Comparison of ENCODE assay signal across 8 cellular contexts in the genomic region with DNA sequence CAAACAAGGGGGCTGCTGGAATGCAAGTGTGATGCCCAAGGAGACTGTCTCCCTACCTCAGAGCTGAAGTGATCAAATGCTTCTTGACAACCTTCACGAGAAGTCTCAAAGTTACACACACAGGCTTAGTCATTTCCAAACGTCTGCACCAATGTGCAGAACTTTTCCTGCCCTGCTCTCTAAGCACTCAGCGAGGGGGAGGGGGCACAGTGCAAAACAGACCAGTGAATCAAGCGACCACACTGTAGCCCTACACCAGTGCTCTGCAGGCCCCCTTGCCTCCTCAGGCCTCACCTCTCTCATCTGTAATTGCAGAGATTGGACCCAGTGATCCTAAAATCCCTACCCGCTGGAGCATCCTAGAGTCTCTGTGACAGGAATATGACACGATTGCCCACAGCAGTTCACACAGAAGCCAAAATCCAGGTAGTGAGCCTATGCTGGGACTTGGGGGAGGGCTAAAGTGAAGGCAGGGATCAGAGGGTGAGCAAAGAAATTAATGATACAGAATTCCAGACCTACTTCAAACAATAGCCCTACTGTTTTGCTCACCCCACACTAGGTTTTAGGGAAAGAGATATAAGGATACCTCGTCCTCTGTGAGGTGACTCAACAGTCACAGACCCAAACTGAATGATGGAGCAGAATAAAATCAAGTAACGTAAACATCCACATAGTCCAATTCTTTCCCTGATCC. TPM values are rescaled to one million over a fixed set of nuclear protein-coding genes. Genes with fewer than 3 reads are reported as not detected.
DNase-seq lines count a peak whose midpoint lies in the region; ATAC-seq and TF ChIP-seq lines count a peak whose summit lies in the region.

No MANE protein-coding gene starts in this region.

- H4K20me1 ChIP-seq in Loucy (ENCODE audit: insufficient read depth, low read length, poor library complexity, severe bottlenecking) = no peaks in the 10 kb centered on the region

- H3K4me3 ChIP-seq in Loucy (ENCODE audit: low read length, poor library complexity, severe bottlenecking) (no peak overlapping the region), astrocyte of the spinal cord (ENCODE audit: low read depth, low read length) (no peak overlapping the region)

- TF ChIP-seq CTCF in Loucy (conservative IDR thresholded peaks at IDR 0.05; ENCODE audit: low read length) (no peak), astrocyte of the spinal cord (IDR thresholded peaks at IDR 0.05; ENCODE audit: low read depth, low read length) (no peak), omental fat pad (IDR thresholded peaks at IDR 0.05) (no peak)

- H3K9me2 ChIP-seq in Loucy (replicated peaks; ENCODE audit: low read depth, low read length) = no peaks in the 10 kb centered on the region

- DNase-seq in CD1c-positive myeloid dendritic cell (ENCODE audit: extremely low spot score) (peak; percentile 79), astrocyte of the spinal cord (ENCODE audit: low read depth, low spot score) (peak; percentile 72), omental fat pad (ENCODE audit: low spot score) (no peak), G401 (ENCODE audit: low spot score) (no peak), COR-L47 (lab: John Stamatoyannopoulos, UW) (no peak)
- DNase-seq in effector CD8-positive, alpha-beta T cell (lab: John Stamatoyannopoulos, UW) = no peak

- peaks cover 30% of the 10 kb centered on the region for H3K4me1 ChIP-seq in Loucy (ENCODE audit: insufficient read depth, low read length, poor library complexity, severe bottlenecking)

- no peak overlapping the region for H2AFZ ChIP-seq in Loucy (ENCODE audit: low read length)

- H3F3A ChIP-seq in Loucy (ENCODE audit: low read depth) = no peaks in the 10 kb centered on the region

- peak overlapping the region; percentile 9 for H3K9ac ChIP-seq in Loucy (ENCODE audit: low read depth, low read length, poor library complexity, severe bottlenecking)

- peak overlapping the region; percentile 30 for H3K4me2 ChIP-seq in Loucy (ENCODE audit: low read depth, low read length, poor library complexity, severe bottlenecking)

- in situ Hi-C loops in astrocyte of the spinal cord (cut with HindIII; ENCODE audit: low sequenced_read_pairs) = no loop called here
- in situ Hi-C loops in G401 (cut with HindIII; ENCODE audit: low sequenced_read_pairs) = no loop called here

- ATAC-seq in omental fat pad (ENCODE audit: low FRiP score) = peak; percentile 62
- no peak for ATAC-seq in HG03135 (IDR thresholded peaks at IDR 0.05; ENCODE audit: unreplicated experiment)

- H3K9me3 ChIP-seq in Loucy (ENCODE audit: insufficient read depth, low read depth, low read length) = no peaks in the 10 kb centered on the region

- peaks cover 45% of the 10 kb centered on the region for H3K79me2 ChIP-seq in Loucy (ENCODE audit: insufficient read depth, low read length)

- H3K27me3 ChIP-seq in Loucy (ENCODE audit: insufficient read depth, low read length, poor library complexity, severe bottlenecking) = no peaks in the 10 kb centered on the region

- no peaks in the 10 kb centered on the region for H3K36me3 ChIP-seq in Loucy (ENCODE audit: insufficient read depth, low read length)

RNA-seq across cellular contexts. Expression of a gene that starts 56.4 kb away (rescaled TPM):
- 10 to 100 TPM; 26.4 to 46.4 (median 36.1) TPM for total RNA-seq in omental fat pad
- total RNA-seq in G401 (2014; rRNA removed; shearing (Covaris generic)) = under 0.01 TPM in 2 replicates

Comparison
In these comparisons a context has a peak if more than half of its experiments do, and no peak if none do; other contexts are left out.
1. DNase-seq: peak in CD1c-positive myeloid dendritic cell (single experiment) and astrocyte of the spinal cord (single experiment); none in omental fat pad (single experiment), G401 (single experiment), effector CD8-positive, alpha-beta T cell (single experiment) and COR-L47 (single experiment).
2. RNA of a gene that starts 56.4 kb away (total RNA-seq): 26.4 to 46.4 TPM in omental fat pad; under 0.01 TPM in G401; every median in the first group is over 10 times any median in the second.